ENCODE assay signal across 4 cellular contexts in genomic region chr19:46435689-46436088, GRCh38. TPM values are rescaled to one million over a fixed set of nuclear protein-coding genes. Genes with fewer than 3 reads are reported as not detected.
"Had no signal": no experiment of that assay in that cellular context is flagged by ENCODE, and none has a peak within 500 bp of the region (broad histone marks: within the 10 kb centered on the region; RNA-seq: fewer than 3 reads in every experiment).

No MANE protein-coding gene starts in this region.

RNA-seq across cellular contexts. Expression of gene PNMA8C, which starts 7.0 kb away (rescaled TPM):
- total RNA-seq: M059J, MCF 10A, NCI-H460 had no signal

RNA-seq across cellular contexts. Expression of gene CCDC8, which starts 22.3 kb away (rescaled TPM):
- total RNA-seq: M059J, MCF 10A, NCI-H460 had no signal

RNA-seq across cellular contexts. Expression of gene PNMA8A, which starts 35.7 kb away (rescaled TPM):
- total RNA-seq: NCI-H460 had no signal

RNA-seq across cellular contexts. Expression of gene PNMA8B, which starts 60.0 kb away (rescaled TPM):
- total RNA-seq: LHCN-M2, MCF 10A, NCI-H460 had no signal
